In genomic region chr11:104327864-104328513, GRCh38 we compare ENCODE assay signal across 1 cellular context.
TF ChIP-seq lines count a peak whose summit lies in the region.

No MANE protein-coding gene starts in this region.

TF ChIP-seq in HepG2, 621 proteins besides CTCF, POLR2A, EP300 and RAD21 (continued from another document):
- TF ChIP-seq ZNF512B (CRISPR knock-in tag; IDR thresholded peaks at IDR 0.05; ENCODE audit: borderline replicate concordance) (no peak), ARHGAP35 (CRISPR knock-in tag; IDR thresholded peaks at IDR 0.05; ENCODE audit: borderline replicate concordance) (no peak), RXRA (CRISPR knock-in tag; IDR thresholded peaks at IDR 0.05) (no peak), ZMYM4 (CRISPR knock-in tag; IDR thresholded peaks at IDR 0.05) (no peak), CREBL2 (CRISPR knock-in tag; IDR thresholded peaks at IDR 0.05; ENCODE audit: borderline replicate concordance) (no peak), ZNF484 (CRISPR knock-in tag; IDR thresholded peaks at IDR 0.05; ENCODE audit: borderline replicate concordance, low read depth) (no peak)
